10 cellular contexts compared by ENCODE assay signal in genomic region chr4:2393353-2394270, GRCh38. TPM values are rescaled to one million over a fixed set of nuclear protein-coding genes. Genes with fewer than 3 reads are reported as not detected.
DNase-seq lines count a peak whose midpoint lies in the region; ATAC-seq and TF ChIP-seq lines count a peak whose summit lies in the region.
"Had no signal": no experiment of that assay in that cellular context is flagged by ENCODE, and none has a peak within 500 bp of the region (broad histone marks: within the 10 kb centered on the region; RNA-seq: fewer than 3 reads in every experiment).

No MANE protein-coding gene starts in this region.

- H3K9me3 ChIP-seq in SU-DHL-6 (ENCODE audit: insufficient read depth, low read length) (no peaks in the 10 kb centered on the region), hepatocyte (ENCODE audit: low read depth) (no peaks in the 10 kb centered on the region), uterus (no peaks in the 10 kb centered on the region)

- peak overlapping the region; percentile 56 for H2AFZ ChIP-seq in SU-DHL-6 (ENCODE audit: low read depth, low read length, severe bottlenecking)
- H2AFZ ChIP-seq in hepatocyte: peak overlapping the region; percentile 38
- H2AFZ ChIP-seq: PC-9 had no signal

- no peaks in the 10 kb centered on the region for H3K9me3 Mint-ChIP-seq in T-helper 2 cell treated with Interferon-gamma antibody and Interleukin-4, amounts not matched to agents 5 μg/mL and 100 μg/mL, for 36 hours
- H3K9me3 Mint-ChIP-seq in stimulated activated effector memory CD8-positive, alpha-beta T cell treated with anti-CD3 and anti-CD28 coated beads, Interleukin-12 subunit alpha, Interleukin-12 subunit beta, amount 100 ng/mL, for 72 hours: no peaks in the 10 kb centered on the region

- H3K79me2 ChIP-seq in SU-DHL-6 (ENCODE audit: insufficient read depth, low read length) (no peaks in the 10 kb centered on the region), hepatocyte (no peaks in the 10 kb centered on the region)

- H3K9ac ChIP-seq in SU-DHL-6 (ENCODE audit: low read length): no peak overlapping the region

- H3K36me3 ChIP-seq in SU-DHL-6 (ENCODE audit: low read length) (no peaks in the 10 kb centered on the region), hepatocyte (replicated peaks; ENCODE audit: insufficient read depth, low read depth) (no peaks in the 10 kb centered on the region), uterus (no peaks in the 10 kb centered on the region)

- TF ChIP-seq POLR2A in uterus (IDR thresholded peaks at IDR 0.05): no peak

- WGBS in hepatocyte (ENCODE audit: low lambda C conversion rate, missing lambda C conversion rate): 25% methylated on average over 28 of the region's 28 CpGs

- intact Hi-C loops in uterus (cut with DNase I; ENCODE audit: low total_unique reads): no loop called here

- DNase-seq in T-helper 2 cell treated with Interferon-gamma antibody and Interleukin-4, amounts not matched to agents 5 μg/mL and 100 μg/mL, for 36 hours (ENCODE audit: low spot score): no peak
- DNase-seq in T-helper 2 cell (no peak), hepatocyte (ENCODE audit: low spot score) (peak; percentile 69), NOMO-1 (lab: John Stamatoyannopoulos, UW; ENCODE audit: unreplicated experiment in 2 of 2) (no peak), uterus (no peak), EL (no peak)
- no peak for DNase-seq in stimulated activated effector memory CD8-positive, alpha-beta T cell treated with anti-CD3 and anti-CD28 coated beads, Interleukin-12 subunit alpha, Interleukin-12 subunit beta, amount 100 ng/mL, for 72 hours (ENCODE audit: low spot score in 2 of 2)

- H3K4me3 Mint-ChIP-seq in T-helper 2 cell treated with Interferon-gamma antibody and Interleukin-4, amounts not matched to agents 5 μg/mL and 100 μg/mL, for 36 hours: peak overlapping the region; percentile 26
- H3K4me3 Mint-ChIP-seq in stimulated activated effector memory CD8-positive, alpha-beta T cell treated with anti-CD3 and anti-CD28 coated beads, Interleukin-12 subunit alpha, Interleukin-12 subunit beta, amount 100 ng/mL, for 72 hours: no peak overlapping the region

- H4K20me1 ChIP-seq in SU-DHL-6 (ENCODE audit: low read depth, low read length): no peaks in the 10 kb centered on the region
- H4K20me1 ChIP-seq in hepatocyte (ENCODE audit: insufficient read depth, poor library complexity, severe bottlenecking): no peaks in the 10 kb centered on the region

- H3K4me1 Mint-ChIP-seq in T-helper 2 cell treated with Interferon-gamma antibody and Interleukin-4, amounts not matched to agents 5 μg/mL and 100 μg/mL, for 36 hours (ENCODE audit: low read depth): peaks cover 9% of the 10 kb centered on the region
- peaks cover 70% of the 10 kb centered on the region for H3K4me1 Mint-ChIP-seq in stimulated activated effector memory CD8-positive, alpha-beta T cell treated with anti-CD3 and anti-CD28 coated beads, Interleukin-12 subunit alpha, Interleukin-12 subunit beta, amount 100 ng/mL, for 72 hours

- H3K4me1 ChIP-seq in hepatocyte (ENCODE audit: insufficient read depth) (peaks cover 10% of the 10 kb centered on the region), uterus (no peaks in the 10 kb centered on the region)

- H3F3A ChIP-seq in SU-DHL-6 (ENCODE audit: insufficient read depth): no peaks in the 10 kb centered on the region

- H3K9me2 ChIP-seq in SU-DHL-6 (replicated peaks; ENCODE audit: insufficient read depth, low read length) (no peaks in the 10 kb centered on the region), hepatocyte (replicated peaks; ENCODE audit: insufficient read depth) (no peaks in the 10 kb centered on the region)

- no peak overlapping the region for H3K27ac Mint-ChIP-seq in T-helper 2 cell treated with Interferon-gamma antibody and Interleukin-4, amounts not matched to agents 5 μg/mL and 100 μg/mL, for 36 hours
- H3K27ac Mint-ChIP-seq in stimulated activated effector memory CD8-positive, alpha-beta T cell treated with anti-CD3 and anti-CD28 coated beads, Interleukin-12 subunit alpha, Interleukin-12 subunit beta, amount 100 ng/mL, for 72 hours: peak overlapping the region; percentile 76

- TF ChIP-seq CTCF in SU-DHL-6 (IDR thresholded peaks at IDR 0.05; ENCODE audit: insufficient read depth, low read length, poor library complexity, severe bottlenecking) (no peak), hepatocyte (IDR thresholded peaks at IDR 0.05; ENCODE audit: poor library complexity) (no peak), uterus (IDR thresholded peaks at IDR 0.05) (no peak)

- H3K36me3 Mint-ChIP-seq in T-helper 2 cell treated with Interferon-gamma antibody and Interleukin-4, amounts not matched to agents 5 μg/mL and 100 μg/mL, for 36 hours (ENCODE audit: low read depth): peaks cover 1% of the 10 kb centered on the region
- peaks cover 16% of the 10 kb centered on the region for H3K36me3 Mint-ChIP-seq in stimulated activated effector memory CD8-positive, alpha-beta T cell treated with anti-CD3 and anti-CD28 coated beads, Interleukin-12 subunit alpha, Interleukin-12 subunit beta, amount 100 ng/mL, for 72 hours

- no peak overlapping the region for H3K4me3 ChIP-seq in SU-DHL-6 (ENCODE audit: insufficient read depth, low read length, poor library complexity, severe bottlenecking)
- H3K4me3 ChIP-seq in hepatocyte: no peak overlapping the region
- H3K4me3 ChIP-seq in uterus: no peak overlapping the region
- H3K4me3 ChIP-seq: PC-9 had no signal

- peak; percentile 44 for ATAC-seq in stimulated activated effector memory CD8-positive, alpha-beta T cell treated with anti-CD3 and anti-CD28 coated beads, Interleukin-12 subunit alpha, Interleukin-12 subunit beta, amount 100 ng/mL, for 72 hours

- H3K4me2 ChIP-seq in SU-DHL-6 (ENCODE audit: low read depth, low read length, poor library complexity, severe bottlenecking) (peak overlapping the region; percentile 36), hepatocyte (peak overlapping the region; percentile 68)
- H3K4me2 ChIP-seq: PC-9 had no signal

- H3K27me3 ChIP-seq in SU-DHL-6 (ENCODE audit: low read length): no peaks in the 10 kb centered on the region
- H3K27me3 ChIP-seq in hepatocyte: no peaks in the 10 kb centered on the region
- no peaks in the 10 kb centered on the region for H3K27me3 ChIP-seq in uterus

- H3K27ac ChIP-seq in SU-DHL-6 (ENCODE audit: low read depth, low read length) (no peak overlapping the region), hepatocyte (peak overlapping the region; percentile 27), uterus (no peak overlapping the region)
- H3K27ac ChIP-seq: PC-9 had no signal

- peaks cover 17% of the 10 kb centered on the region for H3K27me3 Mint-ChIP-seq in T-helper 2 cell treated with Interferon-gamma antibody and Interleukin-4, amounts not matched to agents 5 μg/mL and 100 μg/mL, for 36 hours (ENCODE audit: low read depth)

RNA-seq across cellular contexts. Expression of gene ZFYVE28, which starts 24.8 kb away (rescaled TPM):
- total RNA-seq in hepatocyte (0.60 and 2.2 TPM in 2 replicates), uterus (10 to 100 TPM in 3 of 4 donors, 1 to 10 TPM in 1; 5.4 to 16.7 (median 13.4) TPM)
- 3.1 and 3.4 TPM in 2 replicates for polyA plus RNA-seq in hepatocyte

RNA-seq across cellular contexts. Expression of gene CFAP99, which starts 25.1 kb away (rescaled TPM):
- 0.04 TPM in 1 of 2 replicates, not detected in the other for total RNA-seq in hepatocyte
- polyA plus RNA-seq in hepatocyte: 0.09 TPM in 1 of 2 replicates, not detected in the other
- total RNA-seq in uterus: under 1 TPM in 2 of 4 donors, not detected in 2; 0.21 to 0.46 TPM
- polyA plus RNA-seq: AG04450 had no signal
